8 cellular contexts compared by ENCODE assay signal in the genomic region with DNA sequence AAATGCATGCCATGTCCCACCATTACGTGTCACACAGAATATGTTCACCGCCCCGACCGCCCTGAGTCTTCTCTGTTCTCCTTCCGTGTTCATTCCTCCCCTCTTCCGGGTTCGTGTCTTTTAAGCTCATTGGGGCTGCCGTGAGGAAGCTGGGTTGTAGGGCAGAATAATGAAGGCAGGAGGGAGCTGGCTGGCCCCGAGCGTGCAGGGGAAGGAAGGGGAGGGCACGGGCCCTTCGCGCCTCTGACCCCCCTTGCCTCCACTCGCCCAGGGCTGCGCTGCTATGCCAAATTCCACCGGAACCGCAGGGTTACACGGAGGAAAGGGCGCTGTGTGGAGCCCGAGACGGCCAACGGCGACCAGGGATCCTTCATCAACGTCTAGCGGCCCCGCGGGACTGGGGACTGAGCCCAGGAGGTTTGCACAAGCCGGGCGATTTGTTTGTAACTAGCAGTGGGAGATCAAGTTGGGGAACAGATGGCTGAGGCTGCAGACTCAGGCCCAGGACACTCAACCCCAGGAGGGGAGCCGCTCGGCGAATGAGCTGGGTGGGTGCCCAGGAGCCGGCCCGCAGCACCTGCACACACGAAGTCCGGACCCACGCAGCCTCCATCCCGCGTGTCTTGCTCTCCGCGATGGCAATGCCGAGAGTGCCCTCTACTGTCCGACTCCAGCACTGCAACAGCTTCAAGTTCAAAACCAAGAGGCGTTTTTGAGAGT. TPM values are rescaled to one million over a fixed set of nuclear protein-coding genes. Genes with fewer than 3 reads are reported as not detected.
DNase-seq lines count a peak whose midpoint lies in the region; ATAC-seq and TF ChIP-seq lines count a peak whose summit lies in the region.

No MANE protein-coding gene starts in this region.

- CTCF ChIA-PET in WTC11 (lab: Charles Lee) (interaction anchor here (1.0 to 2.9 kb wide), 25 partner anchors 9 to 240 kb away, joined by 3 to 55 read pairs (median 9); partner anchors contain the start of genes AGTRAP, DISP3, DRAXIN and FBXO2), mammary epithelial cell (lab: Charles Lee; ENCODE audit: low non-redundant PET) (interaction anchor here (0.6 kb wide), 1 partner anchor 1224 kb away, joined by 3 read pairs; no protein-coding TSS in a partner anchor)

- peak overlapping the region in 2 of 3 experiments; percentile 33 to 43 for H3K4me3 ChIP-seq in mammary epithelial cell (replicated peaks in 1 of 3; ENCODE audit: insufficient read depth in 1 of 3, low read depth in 2 of 3, low read length in 3 of 3)

- peak; percentile 69 for DNase-seq in NCI-H2171 (lab: John Stamatoyannopoulos, UW)
- peak; percentile 81 for DNase-seq in WTC11 (ENCODE audit: low spot score)
- DNase-seq in mammary epithelial cell = no peak
- peak; percentile 77 for DNase-seq in islet precursor cell
- DNase-seq in stimulated activated CD4-positive, alpha-beta T cell treated with anti-CD3 and anti-CD28 coated beads, Interleukin-12 subunit alpha, Interleukin-12 subunit beta, amount 100 ng/mL, for 48 hours (ENCODE audit: low read depth in 2 of 3, low spot score in 1 of 3) = peak; percentile 63 to 88 (median 73)

- peak; percentile 61 for ATAC-seq in GM21723 (IDR thresholded peaks at IDR 0.05; ENCODE audit: unreplicated experiment)
- peak; percentile 75 for ATAC-seq in WTC11
- no peak for ATAC-seq in HG02623 (IDR thresholded peaks at IDR 0.05; ENCODE audit: unreplicated experiment)

- H2AFZ ChIP-seq in mammary epithelial cell (ENCODE audit: low read depth, low read length) = peak overlapping the region; percentile 89

- no peaks in the 10 kb centered on the region for H4K20me1 ChIP-seq in mammary epithelial cell (ENCODE audit: insufficient read depth, low read length)

- H3K4me1 ChIP-seq in mammary epithelial cell (ENCODE audit: insufficient read depth, low read length) = peaks cover 6% of the 10 kb centered on the region

- H3K27ac Mint-ChIP-seq in WTC11 = no peak overlapping the region

- dilution Hi-C loops in mammary epithelial cell (cut with HindIII; ENCODE audit: low sequenced_read_pairs) = loop anchor here (5.0 kb wide), 1 partner anchor 57 kb away; the partner anchor contains the start of gene FBXO6

- H3K27ac ChIP-seq in C4-2B (no peak overlapping the region), mammary epithelial cell (ENCODE audit: insufficient read depth, low read depth, low read length) (no peak overlapping the region)

- no peaks in the 10 kb centered on the region; the same call in 1 of the 2 replicates for H3K36me3 Mint-ChIP-seq in WTC11

- H3K9me3 Mint-ChIP-seq in WTC11 = no peaks in the 10 kb centered on the region

- 11% methylated on average over 33 of the region's 44 CpGs for WGBS in mammary epithelial cell (ENCODE audit: low coverage, missing lambda C conversion rate)

- intact Hi-C loops in mammary epithelial cell (cut with micrococcal nuclease) = loop anchor here (1.0 kb wide), 3 partner anchors 38 to 682 kb away; partner anchors contain the start of genes FBXO6 and MAD2L2

- peaks cover 9% of the 10 kb centered on the region for H3K4me1 Mint-ChIP-seq in WTC11

- POLR2A ChIA-PET in WTC11 (lab: Charles Lee) = interaction anchor here (0.6 to 1.5 kb wide), 5 partner anchors 12 to 611 kb away, joined by 3 to 5 read pairs (median 4); no protein-coding TSS in a partner anchor

- in situ Hi-C loops in mammary epithelial cell (cut with MboI; ENCODE audit: low sequenced_read_pairs in 2 of 2) = loop anchor here (10.0 kb wide), 1 partner anchor 55 kb away; the partner anchor contains the start of gene FBXO6 (in 2 of the 2)

- H3K9me3 ChIP-seq in mammary epithelial cell (replicated peaks; ENCODE audit: insufficient read depth, low read length) = no peaks in the 10 kb centered on the region

- H3K4me3 Mint-ChIP-seq in WTC11 = peak overlapping the region; percentile 51

- peak; percentile 98 for TF ChIP-seq CTCF in C4-2B (conservative IDR thresholded peaks at IDR 0.05)
- peak; percentile 96 for TF ChIP-seq CTCF in WTC11 (IDR thresholded peaks at IDR 0.05)
- peak; percentile 88 to 97 for TF ChIP-seq CTCF in mammary epithelial cell (conservative IDR thresholded peaks at IDR 0.05 in 1 of 2, IDR thresholded peaks at IDR 0.05 in 1 of 2; ENCODE audit: extremely low read depth in 1 of 2, insufficient read depth in 1 of 2, low read depth in 1 of 2, low read length in 2 of 2)

- BruUV-seq in mammary epithelial cell (replicated peaks; lab: Mats Ljungman, UMichigan) = no TSS peak

- H3K9ac ChIP-seq in mammary epithelial cell (ENCODE audit: insufficient read depth, low read length) = no peak overlapping the region

- no peaks in the 10 kb centered on the region; the same call in 1 of the 2 replicates for H3K27me3 Mint-ChIP-seq in WTC11 (ENCODE audit: low read depth)

- H3K36me3 ChIP-seq in mammary epithelial cell (ENCODE audit: insufficient read depth, low read length) = no peaks in the 10 kb centered on the region

- H3K79me2 ChIP-seq in mammary epithelial cell (ENCODE audit: insufficient read depth, low read length) = no peaks in the 10 kb centered on the region

- H3K27me3 ChIP-seq in mammary epithelial cell (ENCODE audit: insufficient read depth, low read length) = no peaks in the 10 kb centered on the region

- peak overlapping the region; percentile 74 for H3K4me2 ChIP-seq in mammary epithelial cell (ENCODE audit: insufficient read depth, low read depth, low read length)

TF ChIP-seq in WTC11, 78 proteins besides CTCF, POLR2A, EP300 and RAD21:
- no peak for TF ChIP-seq GRHL2 (CRISPR knock-in tag; IDR thresholded peaks at IDR 0.05; ENCODE audit: insufficient replicate concordance, severe bottlenecking)
- TF ChIP-seq, protein P1, sequence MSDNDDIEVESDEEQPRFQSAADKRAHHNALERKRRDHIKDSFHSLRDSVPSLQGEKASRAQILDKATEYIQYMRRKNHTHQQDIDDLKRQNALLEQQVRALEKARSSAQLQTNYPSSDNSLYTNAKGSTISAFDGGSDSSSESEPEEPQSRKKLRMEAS (CRISPR knock-in tag; IDR thresholded peaks at IDR 0.05) = peak; percentile 66
- TF ChIP-seq CDX4 (CRISPR knock-in tag; IDR thresholded peaks at IDR 0.05; ENCODE audit: borderline replicate concordance) = no peak
- TF ChIP-seq TEAD1 (CRISPR knock-in tag; IDR thresholded peaks at IDR 0.05) = peak; percentile 55; the same call in 1 of the 2 replicates
- TF ChIP-seq, protein P2, sequence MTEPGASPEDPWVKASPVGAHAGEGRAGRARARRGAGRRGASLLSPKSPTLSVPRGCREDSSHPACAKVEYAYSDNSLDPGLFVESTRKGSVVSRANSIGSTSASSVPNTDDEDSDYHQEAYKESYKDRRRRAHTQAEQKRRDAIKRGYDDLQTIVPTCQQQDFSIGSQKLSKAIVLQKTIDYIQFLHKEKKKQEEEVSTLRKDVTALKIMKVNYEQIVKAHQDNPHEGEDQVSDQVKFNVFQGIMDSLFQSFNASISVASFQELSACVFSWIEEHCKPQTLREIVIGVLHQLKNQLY (CRISPR knock-in tag; IDR thresholded peaks at IDR 0.05) = 0 out of 2 replicates have a peak, but pooled peaks have one; percentile 24

RNA-seq across cellular contexts. Expression of gene AGTRAP, which starts 16.5 kb away (rescaled TPM):
- 81.6 to 102 TPM (median 101 TPM) in 3 replicates for total RNA-seq in WTC11 (2021)
- total RNA-seq in mammary epithelial cell = 100 to 1,000 TPM; 105 to 109 TPM
- polyA plus RNA-seq in mammary epithelial cell = 120 TPM
- polyA minus RNA-seq in mammary epithelial cell = 78.0 TPM

RNA-seq across cellular contexts. Expression of gene DRAXIN, which starts 28.0 kb away (rescaled TPM):
- total RNA-seq in WTC11 (2021) = 12.0 to 13.4 TPM (median 13.3 TPM) in 3 replicates
- 1 to 10 TPM in 1 of 2 donors, under 1 TPM in 1; 0.07 to 6.3 TPM for total RNA-seq in mammary epithelial cell
- 0.07 TPM for polyA plus RNA-seq in mammary epithelial cell
- not detected for polyA minus RNA-seq in mammary epithelial cell

RNA-seq across cellular contexts. Expression of gene MAD2L2, which starts 38.5 kb away (rescaled TPM):
- total RNA-seq in WTC11 (2021) = 283 to 312 TPM (median 305 TPM) in 3 replicates
- 10 to 100 TPM; 44.5 to 45.9 TPM for total RNA-seq in mammary epithelial cell
- 57.7 TPM for polyA plus RNA-seq in mammary epithelial cell
- polyA minus RNA-seq in mammary epithelial cell = 47.4 TPM

RNA-seq across cellular contexts. Expression of gene C1orf167, which starts 42.5 kb away (rescaled TPM):
- total RNA-seq in WTC11 (2021) (1.2 to 3.1 TPM (median 2.8 TPM) in 3 replicates), mammary epithelial cell (not detected)
- polyA plus RNA-seq in mammary epithelial cell = not detected
- not detected for polyA minus RNA-seq in mammary epithelial cell

RNA-seq across cellular contexts. Expression of gene FBXO6, which starts 55.5 kb away (rescaled TPM):
- total RNA-seq in WTC11 (2021) = 0.74 to 1.3 TPM (median 1.1 TPM) in 3 replicates
- 10 to 100 TPM in 1 of 2 donors, 1 to 10 TPM in 1; 8.7 to 10.7 TPM for total RNA-seq in mammary epithelial cell
- 6.8 TPM for polyA plus RNA-seq in mammary epithelial cell
- polyA minus RNA-seq in mammary epithelial cell = 4.7 TPM
